ENCODE assay signal across 12 cellular contexts in the genomic region with DNA sequence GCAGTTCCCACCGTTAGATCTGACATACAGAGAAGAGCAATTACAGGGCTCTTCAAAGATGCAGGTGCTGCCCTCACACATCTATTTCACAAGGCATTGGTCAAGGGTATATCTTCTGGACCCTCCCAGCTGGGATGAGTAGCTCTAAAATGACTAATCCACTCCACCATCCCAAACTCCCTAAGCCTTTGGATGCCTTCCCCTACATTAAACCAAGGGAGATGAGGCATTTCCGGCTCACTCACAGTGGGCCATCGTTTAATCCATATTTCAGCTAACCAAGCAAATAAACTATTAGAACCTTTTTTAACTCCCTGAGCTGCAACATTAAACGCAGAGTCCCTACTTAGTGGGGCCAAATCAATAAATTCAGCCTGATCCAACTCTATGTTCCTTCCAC. TPM values are rescaled to one million over a fixed set of nuclear protein-coding genes. Genes with fewer than 3 reads are reported as not detected.
"Had no signal": no experiment of that assay in that cellular context is flagged by ENCODE, and none has a peak within 500 bp of the region (broad histone marks: within the 10 kb centered on the region; RNA-seq: fewer than 3 reads in every experiment).

No MANE protein-coding gene starts in this region.

RNA-seq across cellular contexts. Expression of a gene that starts 45.9 kb away (rescaled TPM):
- total RNA-seq: endothelial cell of umbilical vein; gastrocnemius medialis; glomerular endothelial cell; heart right ventricle; left cardiac atrium; left lung; left ventricle myocardium superior; lower lobe of right lung; lung microvascular endothelial cell; mesenteric fat pad; myocyte; naive thymus-derived CD8-positive, alpha-beta T cell had no signal
- polyA plus RNA-seq: heart right ventricle had no signal
